In genomic region chr3:48441940-48442339, GRCh38 we compare ENCODE assay signal across 11 cellular contexts. TPM values are rescaled to one million over a fixed set of nuclear protein-coding genes. Genes with fewer than 3 reads are reported as not detected.
DNase-seq lines count a peak whose midpoint lies in the region; ATAC-seq and TF ChIP-seq lines count a peak whose summit lies in the region.
"Had no signal": no experiment of that assay in that cellular context is flagged by ENCODE, and none has a peak within 500 bp of the region (broad histone marks: within the 10 kb centered on the region; RNA-seq: fewer than 3 reads in every experiment).

No MANE protein-coding gene starts in this region.

- POLR2A ChIA-PET in activated naive CD8-positive, alpha-beta T cell treated with anti-CD3 and anti-CD28 coated beads, Interleukin-2, amount 10 ng/mL, durations not matched to agents 7 days and 5 days (lab: Charles Lee): interaction anchor here (1.2 to 3.4 kb wide), 3 partner anchors 22 to 62 kb away, joined by 3 to 18 read pairs (median 3); no protein-coding TSS in a partner anchor

- no peaks in the 10 kb centered on the region for H3K9me3 Mint-ChIP-seq in HFFc6
- no peaks in the 10 kb centered on the region for H3K9me3 Mint-ChIP-seq in activated naive CD8-positive, alpha-beta T cell treated with anti-CD3 and anti-CD28 coated beads, Interleukin-2, amount 10 ng/mL, durations not matched to agents 7 days and 5 days

- DNase-seq in AG10803 (ENCODE audit: low read depth) (no peak), HFFc6 (no peak), SHP77 treated with DMSO at 0.1 percent for 48 hours (lab: John Stamatoyannopoulos, UW) (no peak), ascending aorta (ENCODE audit: low spot score in 2 of 2) (no peak)
- peak; percentile 4 for DNase-seq in activated naive CD8-positive, alpha-beta T cell treated with anti-CD3 and anti-CD28 coated beads, Interleukin-2, amount 10 ng/mL, durations not matched to agents 7 days and 5 days
- DNase-seq: DMS79 treated with DMSO at 0.1 percent for 48 hours, KG1 had no signal

- H3K4me1 ChIP-seq in mucosa of stomach (ENCODE audit: control insufficient read depth, insufficient read depth, low read length) (peaks cover 7% of the 10 kb centered on the region), ascending aorta (peaks cover 6 to 24% of the 10 kb centered on the region in 2 donors)

- H3K9ac ChIP-seq in mucosa of stomach (ENCODE audit: low read length): peak overlapping the region; percentile 18

- H3K4me1 Mint-ChIP-seq in HFFc6 (ENCODE audit: low read depth): peaks cover 36% of the 10 kb centered on the region
- H3K4me1 Mint-ChIP-seq in activated naive CD8-positive, alpha-beta T cell treated with anti-CD3 and anti-CD28 coated beads, Interleukin-2, amount 10 ng/mL, durations not matched to agents 7 days and 5 days: peaks cover 40% of the 10 kb centered on the region

- H3K36me3 ChIP-seq in mucosa of stomach (ENCODE audit: control insufficient read depth, insufficient read depth, low read length) (no peaks in the 10 kb centered on the region), ascending aorta (peaks cover 20 to 27% of the 10 kb centered on the region in 2 donors)

- H3K27me3 ChIP-seq in mucosa of stomach (ENCODE audit: control insufficient read depth, insufficient read depth, low read length) (no peaks in the 10 kb centered on the region), ascending aorta (no peaks in the 10 kb centered on the region)

- ATAC-seq in activated naive CD8-positive, alpha-beta T cell treated with anti-CD3 and anti-CD28 coated beads, Interleukin-2, amount 10 ng/mL, durations not matched to agents 7 days and 5 days (ENCODE audit: low read depth): no peak
- ATAC-seq in GM19397 (IDR thresholded peaks at IDR 0.05; ENCODE audit: unreplicated experiment) (no peak), HG02642 (IDR thresholded peaks at IDR 0.05; ENCODE audit: poor library complexity, unreplicated experiment) (no peak)
- ATAC-seq: activated CD4-positive, CD25-positive, alpha-beta regulatory T cell treated with anti-CD3 and anti-CD28 coated beads, Interleukin-2, amount 50 U/mL, for 24 hours had no signal

- H3K27ac ChIP-seq in ascending aorta: no peak overlapping the region

- TF ChIP-seq CTCF in AG10803 (conservative IDR thresholded peaks at IDR 0.05; ENCODE audit: low read length) (no peak), HFFc6 (IDR thresholded peaks at IDR 0.05) (no peak), ascending aorta (IDR thresholded peaks at IDR 0.05) (no peak)

- H3K4me3 ChIP-seq in AG10803 (ENCODE audit: low read length) (peak overlapping the region; percentile 99; the same call in 1 of the 2 replicates), mucosa of stomach (ENCODE audit: low read length) (no peak overlapping the region), ascending aorta (peak overlapping the region in 1 of 2 donors; percentile 89)

- peaks cover 18% of the 10 kb centered on the region; the same call in 1 of the 2 replicates for H3K36me3 Mint-ChIP-seq in HFFc6 (ENCODE audit: low read depth)
- peaks cover 10% of the 10 kb centered on the region for H3K36me3 Mint-ChIP-seq in activated naive CD8-positive, alpha-beta T cell treated with anti-CD3 and anti-CD28 coated beads, Interleukin-2, amount 10 ng/mL, durations not matched to agents 7 days and 5 days

- H3K4me3 Mint-ChIP-seq in HFFc6: peak overlapping the region; percentile 98; the same call in 1 of the 2 replicates
- H3K4me3 Mint-ChIP-seq in activated naive CD8-positive, alpha-beta T cell treated with anti-CD3 and anti-CD28 coated beads, Interleukin-2, amount 10 ng/mL, durations not matched to agents 7 days and 5 days: peak overlapping the region; percentile 99

- no peaks in the 10 kb centered on the region for H3K9me3 ChIP-seq in mucosa of stomach (ENCODE audit: control insufficient read depth, low read length)
- H3K9me3 ChIP-seq in ascending aorta: no peaks in the 10 kb centered on the region

- peak overlapping the region; percentile 78 for H3K27ac Mint-ChIP-seq in HFFc6
- H3K27ac Mint-ChIP-seq in activated naive CD8-positive, alpha-beta T cell treated with anti-CD3 and anti-CD28 coated beads, Interleukin-2, amount 10 ng/mL, durations not matched to agents 7 days and 5 days: no peak overlapping the region

- peaks cover 5% of the 10 kb centered on the region; the same call in 1 of the 2 replicates for H3K27me3 Mint-ChIP-seq in HFFc6 (ENCODE audit: insufficient read depth)
- no peaks in the 10 kb centered on the region for H3K27me3 Mint-ChIP-seq in activated naive CD8-positive, alpha-beta T cell treated with anti-CD3 and anti-CD28 coated beads, Interleukin-2, amount 10 ng/mL, durations not matched to agents 7 days and 5 days

- intact Hi-C loops in ascending aorta (cut with DNase I): no loop called here

RNA-seq across cellular contexts. Expression of gene TMA7, which starts 1.9 kb away (rescaled TPM):
- 100 to 1,000 TPM; 213 to 341 (median 280) TPM for total RNA-seq in HFFc6 (2021; fragmentation: NEBNext Ultra II Directional; extraction: Animal tissue kit (Norgen Biotek cat#: 25700))
- 100 to 1,000 TPM; 260 to 263 TPM for total RNA-seq in activated naive CD8-positive, alpha-beta T cell treated with anti-CD3 and anti-CD28 coated beads, Interleukin-2, amount 10 ng/mL, durations not matched to agents 7 days and 5 days
- total RNA-seq in ascending aorta: 142 TPM

RNA-seq across cellular contexts. Expression of gene CCDC51, which starts 2.0 kb away (rescaled TPM):
- total RNA-seq in HFFc6 (2021; fragmentation: NEBNext Ultra II Directional; extraction: Animal tissue kit (Norgen Biotek cat#: 25700)): 10 to 100 TPM; 10.1 to 15.3 (median 12.5) TPM
- 10 to 100 TPM; 11.5 to 12.2 TPM for total RNA-seq in activated naive CD8-positive, alpha-beta T cell treated with anti-CD3 and anti-CD28 coated beads, Interleukin-2, amount 10 ng/mL, durations not matched to agents 7 days and 5 days
- 19.3 TPM for total RNA-seq in ascending aorta

RNA-seq across cellular contexts. Expression of gene ATRIP, which starts 4.6 kb away (rescaled TPM):
- 10 to 100 TPM in 1 of 6 experiments, 1 to 10 TPM in 5; 7.0 to 10.5 (median 8.2) TPM for total RNA-seq in HFFc6 (2021; fragmentation: NEBNext Ultra II Directional; extraction: Animal tissue kit (Norgen Biotek cat#: 25700))
- 10 to 100 TPM; 17.0 to 19.9 TPM for total RNA-seq in activated naive CD8-positive, alpha-beta T cell treated with anti-CD3 and anti-CD28 coated beads, Interleukin-2, amount 10 ng/mL, durations not matched to agents 7 days and 5 days
- total RNA-seq in ascending aorta: 9.0 TPM

RNA-seq across cellular contexts. Expression of gene PLXNB1, which starts 12.1 kb away (rescaled TPM):
- 10 to 100 TPM; 11.1 to 15.5 (median 12.8) TPM for total RNA-seq in HFFc6 (2021; fragmentation: NEBNext Ultra II Directional; extraction: Animal tissue kit (Norgen Biotek cat#: 25700))
- total RNA-seq in activated naive CD8-positive, alpha-beta T cell treated with anti-CD3 and anti-CD28 coated beads, Interleukin-2, amount 10 ng/mL, durations not matched to agents 7 days and 5 days: 1 to 10 TPM; 4.5 to 6.2 TPM
- 160 TPM for total RNA-seq in ascending aorta
